Comparison of ENCODE assay signal across 25 cellular contexts in the genomic region with DNA sequence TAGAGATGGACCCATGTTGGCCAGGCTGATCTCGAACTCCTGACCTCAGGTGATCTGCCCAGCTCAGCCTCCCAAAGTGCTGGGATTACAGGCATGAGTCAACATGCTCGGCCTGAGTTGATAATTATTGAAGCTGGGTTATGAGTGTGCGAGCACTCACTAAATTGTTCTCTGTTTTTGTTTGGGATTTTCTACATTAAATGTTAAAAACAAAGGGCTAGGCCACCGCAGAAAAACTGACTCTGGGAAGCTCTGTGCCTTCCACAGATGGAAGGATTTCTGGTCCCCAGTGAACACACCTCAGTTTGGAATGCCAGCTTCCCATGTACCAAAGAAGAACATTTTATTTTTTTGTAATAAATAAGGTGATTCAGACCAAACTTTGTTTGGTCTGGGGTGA.
"Had no signal": no experiment of that assay in that cellular context is flagged by ENCODE, and none has a peak within 500 bp of the region (broad histone marks: within the 10 kb centered on the region; RNA-seq: fewer than 3 reads in every experiment).

No MANE protein-coding gene starts in this region.

- DNase-seq: dorsolateral prefrontal cortex; effector memory CD4-positive, alpha-beta T cell; gastrocnemius medialis; heart right ventricle; hypothalamus; kidney glomerular epithelial cell; occipital lobe; pancreas; retina; spleen; stimulated activated CD4-positive, alpha-beta T cell treated with anti-CD3 and anti-CD28 coated beads, Interleukin-15, amount 100 ng/mL, for 24 hours; stimulated activated CD4-positive, alpha-beta T cell treated with anti-CD3 and anti-CD28 coated beads, Interleukin-1b, Interleukin-23, amount 100 ng/mL, for 48 hours; stimulated activated CD4-positive, alpha-beta T cell treated with anti-CD3 and anti-CD28 coated beads, Interleukin-4, amount 100 ng/mL, for 24 hours; tibial artery; upper lobe of left lung had no signal

- H3K4me3 Mint-ChIP-seq: mesothelial cell of epicardium; natural killer cell treated with Interleukin-12 subunit alpha and Interleukin-12 subunit beta and Interleukin-15 and Interleukin-18, amount 100 ng/mL, for 72 hours; stimulated activated memory B cell treated with anti-CD40 and anti-IgM and Interleukin-4, amounts not matched to agents 10 μg/mL and 1 μg/mL and 100 μg/mL, for 72 hours; stimulated activated naive CD8-positive, alpha-beta T cell treated with anti-CD3 and anti-CD28 coated beads, Interleukin-15, Interleukin-2, amounts not matched to agents 100 ng/mL and 50 ng/mL, for 24 hours had no signal

- H3K27me3 ChIP-seq: dorsolateral prefrontal cortex, gastrocnemius medialis, heart right ventricle, pancreas, spleen, tibial artery, upper lobe of left lung, vagina had no signal

- ATAC-seq: esophagus mucosa; gastrocnemius medialis; heart right ventricle; left lobe of liver; natural killer cell treated with Interleukin-12 subunit alpha and Interleukin-12 subunit beta and Interleukin-15 and Interleukin-18, amount 100 ng/mL, for 72 hours; pancreas; sciatic nerve; stimulated activated memory B cell treated with anti-CD40 and anti-IgM and Interleukin-4, amounts not matched to agents 10 μg/mL and 1 μg/mL and 100 μg/mL, for 72 hours had no signal

- H3K36me3 ChIP-seq: prostate gland had no signal

- H3K27ac Mint-ChIP-seq: mesothelial cell of epicardium; stimulated activated memory B cell treated with anti-CD40 and anti-IgM and Interleukin-4, amounts not matched to agents 10 μg/mL and 1 μg/mL and 100 μg/mL, for 72 hours had no signal

- H3K9me3 ChIP-seq: gastrocnemius medialis, heart right ventricle, pancreas, prostate gland, spleen, tibial artery, upper lobe of left lung, vagina had no signal

- H3K4me1 ChIP-seq: prostate gland had no signal

- H3K27ac ChIP-seq: coronary artery, gastrocnemius medialis, heart right ventricle, pancreas, prostate gland, spleen, tibial artery, upper lobe of left lung, vagina had no signal

- H3K4me3 ChIP-seq: coronary artery, dorsolateral prefrontal cortex, gastrocnemius medialis, heart right ventricle, pancreas, prostate gland, spleen, tibial artery, upper lobe of left lung, vagina had no signal

- H3K27me3 Mint-ChIP-seq: natural killer cell treated with Interleukin-12 subunit alpha and Interleukin-12 subunit beta and Interleukin-15 and Interleukin-18, amount 100 ng/mL, for 72 hours; stimulated activated memory B cell treated with anti-CD40 and anti-IgM and Interleukin-4, amounts not matched to agents 10 μg/mL and 1 μg/mL and 100 μg/mL, for 72 hours; stimulated activated naive CD8-positive, alpha-beta T cell treated with anti-CD3 and anti-CD28 coated beads, Interleukin-15, Interleukin-2, amounts not matched to agents 100 ng/mL and 50 ng/mL, for 24 hours had no signal

- H3K9me3 Mint-ChIP-seq: mesothelial cell of epicardium; natural killer cell treated with Interleukin-12 subunit alpha and Interleukin-12 subunit beta and Interleukin-15 and Interleukin-18, amount 100 ng/mL, for 72 hours; stimulated activated memory B cell treated with anti-CD40 and anti-IgM and Interleukin-4, amounts not matched to agents 10 μg/mL and 1 μg/mL and 100 μg/mL, for 72 hours; stimulated activated naive CD8-positive, alpha-beta T cell treated with anti-CD3 and anti-CD28 coated beads, Interleukin-15, Interleukin-2, amounts not matched to agents 100 ng/mL and 50 ng/mL, for 24 hours had no signal
